Comparison of ENCODE assay signal across 1 cellular context in genomic region chr9:6080154-6080716, GRCh38.
TF ChIP-seq lines count a peak whose summit lies in the region.

No MANE protein-coding gene starts in this region.

TF ChIP-seq in K562, 482 proteins besides CTCF, POLR2A, EP300 and RAD21 (continued from another document and continues in another):
- TF ChIP-seq ZNF518B (CRISPR knock-in tag; IDR thresholded peaks at IDR 0.05), result no peak
- TF ChIP-seq ADNP (tag; IDR thresholded peaks at IDR 0.05), result no peak
- peak; percentile 50; the same call in 1 of the 2 replicates for TF ChIP-seq PHF8 (IDR thresholded peaks at IDR 0.05; ENCODE audit: borderline replicate concordance, low read length)
- no peak for TF ChIP-seq MBD2 (IDR thresholded peaks at IDR 0.05; ENCODE audit: borderline replicate concordance, low read depth)
- no peak for TF ChIP-seq ETS1 (conservative IDR thresholded peaks at IDR 0.05; ENCODE audit: control insufficient read depth, low read depth, low read length)
- TF ChIP-seq AFF4 (CRISPR knock-in tag; IDR thresholded peaks at IDR 0.05), result no peak
- no peak for TF ChIP-seq HNRNPUL1 (IDR thresholded peaks at IDR 0.05; ENCODE audit: low read length)
- TF ChIP-seq NR2F6 (CRISPR knock-in tag; IDR thresholded peaks at IDR 0.05), result no peak
- no peak for TF ChIP-seq TBL1XR1 (IDR thresholded peaks at IDR 0.05; ENCODE audit: low read length in 2 of 2)
- no peak for TF ChIP-seq ZNF239 (CRISPR knock-in tag; IDR thresholded peaks at IDR 0.05)
- no peak for TF ChIP-seq NFXL1 (CRISPR knock-in tag; IDR thresholded peaks at IDR 0.05)
- no peak for TF ChIP-seq EZH2 (IDR thresholded peaks at IDR 0.05; ENCODE audit: borderline replicate concordance, low read depth, low read length)
- TF ChIP-seq ZBTB11 (CRISPR knock-in tag; IDR thresholded peaks at IDR 0.05), result 0 out of 6 replicates have a peak, but pooled peaks of 1 of the 3 experiments have one; percentile 45
- TF ChIP-seq BRF2 (IDR thresholded peaks at IDR 0.05; ENCODE audit: borderline replicate concordance, insufficient read depth, insufficient read length), result no peak
- TF ChIP-seq NBN (IDR thresholded peaks at IDR 0.05; ENCODE audit: low read depth), result no peak
- TF ChIP-seq NR0B1 (IDR thresholded peaks at IDR 0.05; ENCODE audit: partially characterized antibody), result no peak
- no peak for TF ChIP-seq SREBF1 (IDR thresholded peaks at IDR 0.05; ENCODE audit: borderline replicate concordance, low read depth, low read length)
- no peak for TF ChIP-seq COPS2 (conservative IDR thresholded peaks at IDR 0.05)
- TF ChIP-seq MIER1 (IDR thresholded peaks at IDR 0.05; ENCODE audit: low read depth), result no peak
- peak; percentile 41; the same call in 1 of the 2 replicates for TF ChIP-seq ATF4 (CRISPR knock-in tag; IDR thresholded peaks at IDR 0.05)
- no peak for TF ChIP-seq ARNT (IDR thresholded peaks at IDR 0.05)
- TF ChIP-seq BRD4 (IDR thresholded peaks at IDR 0.05), result no peak
- TF ChIP-seq ZNF253 (CRISPR knock-in tag; conservative IDR thresholded peaks at IDR 0.05), result no peak
- TF ChIP-seq SP1 (CRISPR knock-in tag; IDR thresholded peaks at IDR 0.05), result 0 out of 2 replicates have a peak, but pooled peaks have one; percentile 43
- TF ChIP-seq ZSCAN29 (IDR thresholded peaks at IDR 0.05), result no peak
- no peak for TF ChIP-seq ZNF3 (CRISPR knock-in tag; IDR thresholded peaks at IDR 0.05)
- TF ChIP-seq TCFL5 (CRISPR knock-in tag; conservative IDR thresholded peaks at IDR 0.05), result no peak
- no peak for TF ChIP-seq RBM25 (IDR thresholded peaks at IDR 0.05; ENCODE audit: low read depth, low read length, severe bottlenecking)
- TF ChIP-seq ZBTB49 (CRISPR knock-in tag; IDR thresholded peaks at IDR 0.05; ENCODE audit: borderline replicate concordance), result no peak
- TF ChIP-seq KAT8 (IDR thresholded peaks at IDR 0.05; ENCODE audit: low read depth), result no peak
- no peak for TF ChIP-seq L3MBTL2 (IDR thresholded peaks at IDR 0.05)
- no peak for TF ChIP-seq SIN3B (IDR thresholded peaks at IDR 0.05; ENCODE audit: low read depth)
- TF ChIP-seq KDM4B (IDR thresholded peaks at IDR 0.05; ENCODE audit: borderline replicate concordance in 2 of 2, low read depth in 1 of 2), result no peak
- no peak for TF ChIP-seq SMC3 (conservative IDR thresholded peaks at IDR 0.05; ENCODE audit: insufficient read depth, low read depth, low read length)
- no peak for TF ChIP-seq HOMEZ (CRISPR knock-in tag; IDR thresholded peaks at IDR 0.05)
- TF ChIP-seq DACH1 (IDR thresholded peaks at IDR 0.05; ENCODE audit: partially characterized antibody), result peak; percentile 88
- no peak for TF ChIP-seq ZNF77 (CRISPR knock-in tag; IDR thresholded peaks at IDR 0.05)
- no peak for TF ChIP-seq TAF15 (IDR thresholded peaks at IDR 0.05; ENCODE audit: low read depth, low read length)
- no peak for TF ChIP-seq ZNF740 (CRISPR knock-in tag; IDR thresholded peaks at IDR 0.05)
- no peak for TF ChIP-seq ZNF740 (tag; IDR thresholded peaks at IDR 0.05)
- no peak for TF ChIP-seq HDAC8 (tag; IDR thresholded peaks at IDR 0.05)
- no peak for TF ChIP-seq ZNF263 (CRISPR knock-in tag; IDR thresholded peaks at IDR 0.05; ENCODE audit: borderline replicate concordance)
- no peak for TF ChIP-seq SRSF9 (IDR thresholded peaks at IDR 0.05; ENCODE audit: borderline replicate concordance, low read depth, low read length)
- TF ChIP-seq ZNF354B (CRISPR knock-in tag; IDR thresholded peaks at IDR 0.05), result no peak
- TF ChIP-seq POLR2AphosphoS2 (IDR thresholded peaks at IDR 0.05; ENCODE audit: low read length), result no peak
